In genomic region chr10:7794627-7795026, GRCh38 we compare ENCODE assay signal across 16 cellular contexts.
"Had no signal": no experiment of that assay in that cellular context is flagged by ENCODE, and none has a peak within 500 bp of the region (broad histone marks: within the 10 kb centered on the region; RNA-seq: fewer than 3 reads in every experiment).

No MANE protein-coding gene starts in this region.

- H3K27ac Mint-ChIP-seq: activated naive CD4-positive, alpha-beta T cell treated with anti-CD3 and anti-CD28 coated beads for 36 hours; natural killer cell treated with Interleukin-12 subunit alpha and Interleukin-12 subunit beta and Interleukin-15 and Interleukin-18, amount 100 ng/mL, for 72 hours; stimulated activated naive CD8-positive, alpha-beta T cell treated with anti-CD3 and anti-CD28 coated beads, Interleukin-15, amount 100 ng/mL, for 72 hours had no signal

- ATAC-seq: body of pancreas; effector memory CD8-positive, alpha-beta T cell; natural killer cell treated with Interleukin-12 subunit alpha and Interleukin-12 subunit beta and Interleukin-15 and Interleukin-18, amount 100 ng/mL, for 72 hours; stimulated activated naive CD8-positive, alpha-beta T cell treated with anti-CD3 and anti-CD28 coated beads, Interleukin-15, amount 100 ng/mL, for 72 hours had no signal

- H3K27me3 ChIP-seq: body of pancreas, right atrium auricular region, upper lobe of left lung had no signal

- H3K27ac ChIP-seq: upper lobe of left lung had no signal

- DNase-seq: activated CD4-positive, alpha-beta T cell treated with anti-CD3 and anti-CD28 coated beads, Interleukin-2, amount 50 U/mL, for 4 hours; activated CD4-positive, CD25-positive, alpha-beta regulatory T cell treated with anti-CD3 and anti-CD28 coated beads, Interleukin-2, amount 50 U/mL, for 72 hours; activated naive CD4-positive, alpha-beta T cell treated with anti-CD3 and anti-CD28 coated beads for 36 hours; activated T-cell treated with anti-CD3 and anti-CD28 coated beads for 4 hours; amygdala; body of pancreas; dermis blood vessel endothelial cell; effector memory CD8-positive, alpha-beta T cell; foreskin melanocyte; mesendoderm; posterior cingulate gyrus; stimulated activated naive CD8-positive, alpha-beta T cell treated with anti-CD3 and anti-CD28 coated beads, Interleukin-15, amount 100 ng/mL, for 72 hours; T-helper 9 cell; upper lobe of left lung had no signal

- H3K9me3 Mint-ChIP-seq: activated naive CD4-positive, alpha-beta T cell treated with anti-CD3 and anti-CD28 coated beads for 36 hours; effector memory CD8-positive, alpha-beta T cell; natural killer cell treated with Interleukin-12 subunit alpha and Interleukin-12 subunit beta and Interleukin-15 and Interleukin-18, amount 100 ng/mL, for 72 hours; stimulated activated naive CD8-positive, alpha-beta T cell treated with anti-CD3 and anti-CD28 coated beads, Interleukin-15, amount 100 ng/mL, for 72 hours had no signal

- H3K4me3 ChIP-seq: body of pancreas, right atrium auricular region, upper lobe of left lung had no signal

- H3K27me3 Mint-ChIP-seq: effector memory CD8-positive, alpha-beta T cell; natural killer cell treated with Interleukin-12 subunit alpha and Interleukin-12 subunit beta and Interleukin-15 and Interleukin-18, amount 100 ng/mL, for 72 hours; stimulated activated naive CD8-positive, alpha-beta T cell treated with anti-CD3 and anti-CD28 coated beads, Interleukin-15, amount 100 ng/mL, for 72 hours had no signal

- H3K4me3 Mint-ChIP-seq: activated naive CD4-positive, alpha-beta T cell treated with anti-CD3 and anti-CD28 coated beads for 36 hours; natural killer cell treated with Interleukin-12 subunit alpha and Interleukin-12 subunit beta and Interleukin-15 and Interleukin-18, amount 100 ng/mL, for 72 hours; stimulated activated naive CD8-positive, alpha-beta T cell treated with anti-CD3 and anti-CD28 coated beads, Interleukin-15, amount 100 ng/mL, for 72 hours had no signal

- H3K9me3 ChIP-seq: body of pancreas, right atrium auricular region, upper lobe of left lung had no signal
